Comparison of ENCODE assay signal across 2 cellular contexts in genomic region chr3:32894977-32895376, GRCh38.
TF ChIP-seq lines count a peak whose summit lies in the region.

No MANE protein-coding gene starts in this region.

TF ChIP-seq in A549, 52 proteins besides CTCF, POLR2A, EP300 and RAD21 (continued from another document):
- TF ChIP-seq E2F6 (IDR thresholded peaks at IDR 0.05; ENCODE audit: borderline replicate concordance, low read depth) (no peak), KDM1A (IDR thresholded peaks at IDR 0.05; ENCODE audit: low read depth) (no peak), JUNB (IDR thresholded peaks at IDR 0.05) (no peak), RCOR1 (IDR thresholded peaks at IDR 0.05; ENCODE audit: low read depth, low read length) (no peak), RNF2 (IDR thresholded peaks at IDR 0.05; ENCODE audit: borderline replicate concordance, low read depth) (no peak), TP53 (CRISPR knock-in tag; IDR thresholded peaks at IDR 0.05) (no peak), FOXS1 (CRISPR knock-in tag; IDR thresholded peaks at IDR 0.05) (no peak), POLR2AphosphoS2 (conservative IDR thresholded peaks at IDR 0.05; ENCODE audit: low read length) (no peak), PHF8 (IDR thresholded peaks at IDR 0.05; ENCODE audit: borderline replicate concordance, low read depth) (no peak)
TF ChIP-seq in A549: peak in this region for 0.

TF ChIP-seq in WTC11, 78 proteins besides CTCF, POLR2A, EP300 and RAD21 (continued from another document):
- TF ChIP-seq ARID4B (CRISPR knock-in tag; IDR thresholded peaks at IDR 0.05; ENCODE audit: borderline replicate concordance) (no peak), GABPB1 (CRISPR knock-in tag; IDR thresholded peaks at IDR 0.05) (no peak), NFE2L1 (CRISPR knock-in tag; IDR thresholded peaks at IDR 0.05) (no peak), TEAD1 (CRISPR knock-in tag; IDR thresholded peaks at IDR 0.05) (no peak)
